1 cellular context compared by ENCODE assay signal in genomic region chr9:136331556-136332481, GRCh38.
TF ChIP-seq lines count a peak whose summit lies in the region.

No MANE protein-coding gene starts in this region.

TF ChIP-seq in HepG2, 621 proteins besides CTCF, POLR2A, EP300 and RAD21 (continues in another document):
- no peak for TF ChIP-seq SMYD3 (CRISPR knock-in tag; IDR thresholded peaks at IDR 0.05)
- peak; percentile 54 for TF ChIP-seq ZNF687 (CRISPR knock-in tag; IDR thresholded peaks at IDR 0.05)
- TF ChIP-seq TFAP4 (IDR thresholded peaks at IDR 0.05; ENCODE audit: borderline replicate concordance, low read depth): no peak
- TF ChIP-seq RERE (CRISPR knock-in tag; IDR thresholded peaks at IDR 0.05; ENCODE audit: low read depth): no peak
- TF ChIP-seq BCL6 (CRISPR knock-in tag; IDR thresholded peaks at IDR 0.05): 0 out of 2 replicates have a peak, but pooled peaks have one; percentile 21
- TF ChIP-seq ZNF709 (CRISPR knock-in tag; IDR thresholded peaks at IDR 0.05): no peak
- peak; percentile 52; the same call in 1 of the 2 replicates for TF ChIP-seq PAXIP1 (CRISPR knock-in tag; conservative IDR thresholded peaks at IDR 0.05)
- TF ChIP-seq ZBTB7B (CRISPR knock-in tag; IDR thresholded peaks at IDR 0.05): peak; percentile 39; the same call in 1 of the 2 replicates
- TF ChIP-seq MEIS1 (CRISPR knock-in tag; IDR thresholded peaks at IDR 0.05; ENCODE audit: borderline replicate concordance): no peak
- TF ChIP-seq ZNF282 (IDR thresholded peaks at IDR 0.05; ENCODE audit: partially characterized antibody): no peak
- no peak for TF ChIP-seq ZBTB44 (CRISPR knock-in tag; IDR thresholded peaks at IDR 0.05)
- TF ChIP-seq ATAD3A (CRISPR knock-in tag; IDR thresholded peaks at IDR 0.05): no peak
- 0 out of 2 replicates have a peak, but pooled peaks have one; percentile 17 for TF ChIP-seq IRF9 (CRISPR knock-in tag; IDR thresholded peaks at IDR 0.05; ENCODE audit: borderline replicate concordance)
- TF ChIP-seq ATF6 (CRISPR knock-in tag; conservative IDR thresholded peaks at IDR 0.05): no peak
- TF ChIP-seq ZNF496 (CRISPR knock-in tag; IDR thresholded peaks at IDR 0.05; ENCODE audit: insufficient replicate concordance): no peak
- TF ChIP-seq IRF2 (CRISPR knock-in tag; IDR thresholded peaks at IDR 0.05): no peak
- no peak for TF ChIP-seq ZNF644 (CRISPR knock-in tag; IDR thresholded peaks at IDR 0.05; ENCODE audit: low read depth)
- TF ChIP-seq TARDBP (CRISPR knock-in tag; IDR thresholded peaks at IDR 0.05): no peak
- TF ChIP-seq MBD4 (IDR thresholded peaks at IDR 0.05; ENCODE audit: borderline replicate concordance, low read length): no peak
- TF ChIP-seq IKZF1 (IDR thresholded peaks at IDR 0.05): no peak
- no peak for TF ChIP-seq SALL2 (CRISPR knock-in tag; IDR thresholded peaks at IDR 0.05)
- no peak for TF ChIP-seq HMG20A (CRISPR knock-in tag; IDR thresholded peaks at IDR 0.05; ENCODE audit: borderline replicate concordance)
- TF ChIP-seq ATF3 (CRISPR knock-in tag; IDR thresholded peaks at IDR 0.05): no peak
- no peak for TF ChIP-seq POGZ (CRISPR knock-in tag; IDR thresholded peaks at IDR 0.05)
- no peak for TF ChIP-seq FOXP4 (CRISPR knock-in tag; IDR thresholded peaks at IDR 0.05)
- TF ChIP-seq CREB1 (IDR thresholded peaks at IDR 0.05): no peak
- TF ChIP-seq CREB1 (CRISPR knock-in tag; IDR thresholded peaks at IDR 0.05): no peak
- TF ChIP-seq YEATS2 (CRISPR knock-in tag; IDR thresholded peaks at IDR 0.05; ENCODE audit: borderline replicate concordance): no peak
